1 cellular context compared by ENCODE assay signal in the genomic region with DNA sequence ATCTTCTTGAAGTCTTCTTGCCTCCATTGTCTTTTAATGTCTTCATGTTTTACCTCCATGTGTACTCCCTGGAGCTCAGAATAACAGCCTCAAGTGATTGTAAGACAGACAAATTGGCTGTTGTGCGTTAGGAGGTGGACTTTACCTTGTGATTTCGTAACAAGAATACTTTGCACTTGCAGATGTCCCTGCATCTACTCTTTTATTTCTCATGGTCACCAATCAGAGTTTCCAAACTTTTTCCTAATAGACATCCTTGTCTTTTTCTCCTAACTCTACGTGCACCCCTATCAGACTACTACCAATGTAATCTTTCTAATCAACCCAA.
TF ChIP-seq lines count a peak whose summit lies in the region.

No MANE protein-coding gene starts in this region.

TF ChIP-seq in HepG2, 621 proteins besides CTCF, POLR2A, EP300 and RAD21 (continued from another document and continues in another):
- TF ChIP-seq GATAD2A (CRISPR knock-in tag; IDR thresholded peaks at IDR 0.05): peak; percentile 85
- TF ChIP-seq, protein P1, sequence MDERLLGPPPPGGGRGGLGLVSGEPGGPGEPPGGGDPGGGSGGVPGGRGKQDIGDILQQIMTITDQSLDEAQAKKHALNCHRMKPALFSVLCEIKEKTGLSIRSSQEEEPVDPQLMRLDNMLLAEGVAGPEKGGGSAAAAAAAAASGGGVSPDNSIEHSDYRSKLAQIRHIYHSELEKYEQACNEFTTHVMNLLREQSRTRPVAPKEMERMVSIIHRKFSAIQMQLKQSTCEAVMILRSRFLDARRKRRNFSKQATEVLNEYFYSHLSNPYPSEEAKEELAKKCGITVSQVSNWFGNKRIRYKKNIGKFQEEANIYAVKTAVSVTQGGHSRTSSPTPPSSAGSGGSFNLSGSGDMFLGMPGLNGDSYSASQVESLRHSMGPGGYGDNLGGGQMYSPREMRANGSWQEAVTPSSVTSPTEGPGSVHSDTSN (CRISPR knock-in tag; IDR thresholded peaks at IDR 0.05): no peak
- TF ChIP-seq SOX13 (IDR thresholded peaks at IDR 0.05): no peak
- TF ChIP-seq SOX13 (CRISPR knock-in tag; conservative IDR thresholded peaks at IDR 0.05 in 1 of 2, IDR thresholded peaks at IDR 0.05 in 1 of 2): peak in 1 of 2 experiments; percentile 72; a peak in 2 of 4 replicates
- peak; percentile 87 for TF ChIP-seq HNF4G (IDR thresholded peaks at IDR 0.05; ENCODE audit: borderline replicate concordance, low read depth, low read length)
- peak; percentile 83; the same call in 1 of the 2 replicates for TF ChIP-seq HNF4G (CRISPR knock-in tag; IDR thresholded peaks at IDR 0.05; ENCODE audit: borderline replicate concordance, low read depth)
- TF ChIP-seq, protein P2, sequence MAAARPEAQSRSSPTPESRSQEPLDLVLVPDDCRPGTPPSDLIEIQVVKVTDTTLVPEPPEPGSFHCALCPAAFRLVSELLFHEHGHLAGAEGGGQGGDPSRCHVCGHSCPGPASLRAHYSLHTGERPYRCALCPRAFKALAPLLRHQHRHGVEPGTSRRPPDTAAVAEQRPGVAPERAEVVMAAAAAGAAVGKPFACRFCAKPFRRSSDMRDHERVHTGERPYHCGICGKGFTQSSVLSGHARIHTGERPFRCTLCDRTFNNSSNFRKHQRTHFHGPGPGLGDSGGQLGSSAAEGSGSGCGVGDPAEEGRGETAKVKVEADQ (CRISPR knock-in tag; IDR thresholded peaks at IDR 0.05; ENCODE audit: borderline replicate concordance): 0 out of 2 replicates have a peak, but pooled peaks have one; percentile 25
- peak; percentile 42; the same call in 1 of the 2 replicates for TF ChIP-seq POGZ (CRISPR knock-in tag; IDR thresholded peaks at IDR 0.05)
- TF ChIP-seq NR1H2 (CRISPR knock-in tag; IDR thresholded peaks at IDR 0.05; ENCODE audit: borderline replicate concordance, low read depth): no peak
- peak; percentile 53 for TF ChIP-seq NCOA2 (CRISPR knock-in tag; IDR thresholded peaks at IDR 0.05)
- TF ChIP-seq, protein P3, sequence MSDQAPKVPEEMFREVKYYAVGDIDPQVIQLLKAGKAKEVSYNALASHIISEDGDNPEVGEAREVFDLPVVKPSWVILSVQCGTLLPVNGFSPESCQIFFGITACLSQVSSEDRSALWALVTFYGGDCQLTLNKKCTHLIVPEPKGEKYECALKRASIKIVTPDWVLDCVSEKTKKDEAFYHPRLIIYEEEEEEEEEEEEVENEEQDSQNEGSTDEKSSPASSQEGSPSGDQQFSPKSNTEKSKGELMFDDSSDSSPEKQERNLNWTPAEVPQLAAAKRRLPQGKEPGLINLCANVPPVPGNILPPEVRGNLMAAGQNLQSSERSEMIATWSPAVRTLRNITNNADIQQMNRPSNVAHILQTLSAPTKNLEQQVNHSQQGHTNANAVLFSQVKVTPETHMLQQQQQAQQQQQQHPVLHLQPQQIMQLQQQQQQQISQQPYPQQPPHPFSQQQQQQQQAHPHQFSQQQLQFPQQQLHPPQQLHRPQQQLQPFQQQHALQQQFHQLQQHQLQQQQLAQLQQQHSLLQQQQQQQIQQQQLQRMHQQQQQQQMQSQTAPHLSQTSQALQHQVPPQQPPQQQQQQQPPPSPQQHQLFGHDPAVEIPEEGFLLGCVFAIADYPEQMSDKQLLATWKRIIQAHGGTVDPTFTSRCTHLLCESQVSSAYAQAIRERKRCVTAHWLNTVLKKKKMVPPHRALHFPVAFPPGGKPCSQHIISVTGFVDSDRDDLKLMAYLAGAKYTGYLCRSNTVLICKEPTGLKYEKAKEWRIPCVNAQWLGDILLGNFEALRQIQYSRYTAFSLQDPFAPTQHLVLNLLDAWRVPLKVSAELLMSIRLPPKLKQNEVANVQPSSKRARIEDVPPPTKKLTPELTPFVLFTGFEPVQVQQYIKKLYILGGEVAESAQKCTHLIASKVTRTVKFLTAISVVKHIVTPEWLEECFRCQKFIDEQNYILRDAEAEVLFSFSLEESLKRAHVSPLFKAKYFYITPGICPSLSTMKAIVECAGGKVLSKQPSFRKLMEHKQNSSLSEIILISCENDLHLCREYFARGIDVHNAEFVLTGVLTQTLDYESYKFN (CRISPR knock-in tag; conservative IDR thresholded peaks at IDR 0.05): peak; percentile 62
- no peak for TF ChIP-seq PITX1 (CRISPR knock-in tag; IDR thresholded peaks at IDR 0.05)
- TF ChIP-seq, protein P4, sequence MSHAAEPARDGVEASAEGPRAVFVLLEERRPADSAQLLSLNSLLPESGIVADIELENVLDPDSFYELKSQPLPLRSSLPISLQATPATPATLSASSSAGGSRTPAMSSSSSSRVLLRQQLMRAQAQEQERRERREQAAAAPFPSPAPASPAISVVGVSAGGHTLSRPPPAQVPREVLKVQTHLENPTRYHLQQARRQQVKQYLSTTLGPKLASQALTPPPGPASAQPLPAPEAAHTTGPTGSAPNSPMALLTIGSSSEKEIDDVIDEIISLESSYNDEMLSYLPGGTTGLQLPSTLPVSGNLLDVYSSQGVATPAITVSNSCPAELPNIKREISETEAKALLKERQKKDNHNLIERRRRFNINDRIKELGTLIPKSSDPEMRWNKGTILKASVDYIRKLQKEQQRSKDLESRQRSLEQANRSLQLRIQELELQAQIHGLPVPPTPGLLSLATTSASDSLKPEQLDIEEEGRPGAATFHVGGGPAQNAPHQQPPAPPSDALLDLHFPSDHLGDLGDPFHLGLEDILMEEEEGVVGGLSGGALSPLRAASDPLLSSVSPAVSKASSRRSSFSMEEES (CRISPR knock-in tag; IDR thresholded peaks at IDR 0.05): no peak
- TF ChIP-seq, protein P5, sequence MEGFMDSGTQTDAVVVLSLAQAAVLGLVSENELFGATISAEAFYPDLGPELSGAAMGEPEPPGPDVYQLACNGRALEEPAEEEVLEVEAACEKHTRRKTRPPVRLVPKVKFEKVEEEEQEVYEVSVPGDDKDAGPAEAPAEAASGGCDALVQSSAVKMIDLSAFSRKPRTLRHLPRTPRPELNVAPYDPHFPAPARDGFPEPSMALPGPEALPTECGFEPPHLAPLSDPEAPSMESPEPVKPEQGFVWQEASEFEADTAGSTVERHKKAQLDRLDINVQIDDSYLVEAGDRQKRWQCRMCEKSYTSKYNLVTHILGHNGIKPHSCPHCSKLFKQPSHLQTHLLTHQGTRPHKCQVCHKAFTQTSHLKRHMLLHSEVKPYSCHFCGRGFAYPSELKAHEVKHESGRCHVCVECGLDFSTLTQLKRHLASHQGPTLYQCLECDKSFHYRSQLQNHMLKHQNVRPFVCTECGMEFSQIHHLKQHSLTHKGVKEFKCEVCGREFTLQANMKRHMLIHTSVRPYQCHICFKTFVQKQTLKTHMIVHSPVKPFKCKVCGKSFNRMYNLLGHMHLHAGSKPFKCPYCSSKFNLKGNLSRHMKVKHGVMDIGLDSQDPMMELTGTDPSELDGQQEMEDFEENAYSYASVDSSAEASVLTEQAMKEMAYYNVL (CRISPR knock-in tag; IDR thresholded peaks at IDR 0.05; ENCODE audit: borderline replicate concordance): peak; percentile 65; the same call in 1 of the 2 replicates
- peak; percentile 64; the same call in 1 of the 2 replicates for TF ChIP-seq FOXJ3 (CRISPR knock-in tag; IDR thresholded peaks at IDR 0.05; ENCODE audit: borderline replicate concordance)
- TF ChIP-seq FOXA3 (CRISPR knock-in tag; IDR thresholded peaks at IDR 0.05): peak; percentile 45; the same call in 1 of the 2 replicates
- TF ChIP-seq ZNF839 (CRISPR knock-in tag; IDR thresholded peaks at IDR 0.05; ENCODE audit: borderline replicate concordance): no peak
- TF ChIP-seq HNF4A (CRISPR knock-in tag; IDR thresholded peaks at IDR 0.05): peak; percentile 91
- TF ChIP-seq ZNF317 (CRISPR knock-in tag; IDR thresholded peaks at IDR 0.05): no peak
- TF ChIP-seq, protein P6, sequence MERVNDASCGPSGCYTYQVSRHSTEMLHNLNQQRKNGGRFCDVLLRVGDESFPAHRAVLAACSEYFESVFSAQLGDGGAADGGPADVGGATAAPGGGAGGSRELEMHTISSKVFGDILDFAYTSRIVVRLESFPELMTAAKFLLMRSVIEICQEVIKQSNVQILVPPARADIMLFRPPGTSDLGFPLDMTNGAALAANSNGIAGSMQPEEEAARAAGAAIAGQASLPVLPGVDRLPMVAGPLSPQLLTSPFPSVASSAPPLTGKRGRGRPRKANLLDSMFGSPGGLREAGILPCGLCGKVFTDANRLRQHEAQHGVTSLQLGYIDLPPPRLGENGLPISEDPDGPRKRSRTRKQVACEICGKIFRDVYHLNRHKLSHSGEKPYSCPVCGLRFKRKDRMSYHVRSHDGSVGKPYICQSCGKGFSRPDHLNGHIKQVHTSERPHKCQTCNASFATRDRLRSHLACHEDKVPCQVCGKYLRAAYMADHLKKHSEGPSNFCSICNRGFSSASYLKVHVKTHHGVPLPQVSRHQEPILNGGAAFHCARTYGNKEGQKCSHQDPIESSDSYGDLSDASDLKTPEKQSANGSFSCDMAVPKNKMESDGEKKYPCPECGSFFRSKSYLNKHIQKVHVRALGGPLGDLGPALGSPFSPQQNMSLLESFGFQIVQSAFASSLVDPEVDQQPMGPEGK (CRISPR knock-in tag; IDR thresholded peaks at IDR 0.05): 0 out of 2 replicates have a peak, but pooled peaks have one; percentile 17
- TF ChIP-seq TEAD3 (CRISPR knock-in tag; optimal IDR thresholded peaks at IDR 0.05; ENCODE audit: borderline replicate concordance): peak; percentile 38
- no peak for TF ChIP-seq RBAK (CRISPR knock-in tag; IDR thresholded peaks at IDR 0.05)
- TF ChIP-seq, protein P7, sequence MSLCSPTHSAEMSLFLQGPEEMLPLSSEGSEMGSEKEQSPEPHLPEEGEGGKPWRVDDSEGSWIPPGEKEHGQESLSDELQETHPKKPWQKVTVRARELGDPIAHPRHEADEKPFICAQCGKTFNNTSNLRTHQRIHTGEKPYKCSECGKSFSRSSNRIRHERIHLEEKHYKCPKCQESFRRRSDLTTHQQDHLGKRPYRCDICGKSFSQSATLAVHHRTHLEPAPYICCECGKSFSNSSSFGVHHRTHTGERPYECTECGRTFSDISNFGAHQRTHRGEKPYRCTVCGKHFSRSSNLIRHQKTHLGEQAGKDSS (CRISPR knock-in tag; IDR thresholded peaks at IDR 0.05; ENCODE audit: borderline replicate concordance, low read depth): no peak
- peak; percentile 60; the same call in 1 of the 2 replicates for TF ChIP-seq HMG20A (CRISPR knock-in tag; IDR thresholded peaks at IDR 0.05; ENCODE audit: borderline replicate concordance)
- peak; percentile 75 for TF ChIP-seq CEBPG (CRISPR knock-in tag; IDR thresholded peaks at IDR 0.05)
- TF ChIP-seq, protein P8, sequence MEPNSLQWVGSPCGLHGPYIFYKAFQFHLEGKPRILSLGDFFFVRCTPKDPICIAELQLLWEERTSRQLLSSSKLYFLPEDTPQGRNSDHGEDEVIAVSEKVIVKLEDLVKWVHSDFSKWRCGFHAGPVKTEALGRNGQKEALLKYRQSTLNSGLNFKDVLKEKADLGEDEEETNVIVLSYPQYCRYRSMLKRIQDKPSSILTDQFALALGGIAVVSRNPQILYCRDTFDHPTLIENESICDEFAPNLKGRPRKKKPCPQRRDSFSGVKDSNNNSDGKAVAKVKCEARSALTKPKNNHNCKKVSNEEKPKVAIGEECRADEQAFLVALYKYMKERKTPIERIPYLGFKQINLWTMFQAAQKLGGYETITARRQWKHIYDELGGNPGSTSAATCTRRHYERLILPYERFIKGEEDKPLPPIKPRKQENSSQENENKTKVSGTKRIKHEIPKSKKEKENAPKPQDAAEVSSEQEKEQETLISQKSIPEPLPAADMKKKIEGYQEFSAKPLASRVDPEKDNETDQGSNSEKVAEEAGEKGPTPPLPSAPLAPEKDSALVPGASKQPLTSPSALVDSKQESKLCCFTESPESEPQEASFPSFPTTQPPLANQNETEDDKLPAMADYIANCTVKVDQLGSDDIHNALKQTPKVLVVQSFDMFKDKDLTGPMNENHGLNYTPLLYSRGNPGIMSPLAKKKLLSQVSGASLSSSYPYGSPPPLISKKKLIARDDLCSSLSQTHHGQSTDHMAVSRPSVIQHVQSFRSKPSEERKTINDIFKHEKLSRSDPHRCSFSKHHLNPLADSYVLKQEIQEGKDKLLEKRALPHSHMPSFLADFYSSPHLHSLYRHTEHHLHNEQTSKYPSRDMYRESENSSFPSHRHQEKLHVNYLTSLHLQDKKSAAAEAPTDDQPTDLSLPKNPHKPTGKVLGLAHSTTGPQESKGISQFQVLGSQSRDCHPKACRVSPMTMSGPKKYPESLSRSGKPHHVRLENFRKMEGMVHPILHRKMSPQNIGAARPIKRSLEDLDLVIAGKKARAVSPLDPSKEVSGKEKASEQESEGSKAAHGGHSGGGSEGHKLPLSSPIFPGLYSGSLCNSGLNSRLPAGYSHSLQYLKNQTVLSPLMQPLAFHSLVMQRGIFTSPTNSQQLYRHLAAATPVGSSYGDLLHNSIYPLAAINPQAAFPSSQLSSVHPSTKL (CRISPR knock-in tag; IDR thresholded peaks at IDR 0.05): peak; percentile 82
- TF ChIP-seq MED1 (CRISPR knock-in tag; IDR thresholded peaks at IDR 0.05): 0 out of 2 replicates have a peak, but pooled peaks have one; percentile 44
- TF ChIP-seq HOXA3 (CRISPR knock-in tag; IDR thresholded peaks at IDR 0.05): 0 out of 2 replicates have a peak, but pooled peaks have one; percentile 18
- TF ChIP-seq, protein P9, sequence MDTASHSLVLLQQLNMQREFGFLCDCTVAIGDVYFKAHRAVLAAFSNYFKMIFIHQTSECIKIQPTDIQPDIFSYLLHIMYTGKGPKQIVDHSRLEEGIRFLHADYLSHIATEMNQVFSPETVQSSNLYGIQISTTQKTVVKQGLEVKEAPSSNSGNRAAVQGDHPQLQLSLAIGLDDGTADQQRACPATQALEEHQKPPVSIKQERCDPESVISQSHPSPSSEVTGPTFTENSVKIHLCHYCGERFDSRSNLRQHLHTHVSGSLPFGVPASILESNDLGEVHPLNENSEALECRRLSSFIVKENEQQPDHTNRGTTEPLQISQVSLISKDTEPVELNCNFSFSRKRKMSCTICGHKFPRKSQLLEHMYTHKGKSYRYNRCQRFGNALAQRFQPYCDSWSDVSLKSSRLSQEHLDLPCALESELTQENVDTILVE (CRISPR knock-in tag; IDR thresholded peaks at IDR 0.05): no peak
- TF ChIP-seq, protein P10, sequence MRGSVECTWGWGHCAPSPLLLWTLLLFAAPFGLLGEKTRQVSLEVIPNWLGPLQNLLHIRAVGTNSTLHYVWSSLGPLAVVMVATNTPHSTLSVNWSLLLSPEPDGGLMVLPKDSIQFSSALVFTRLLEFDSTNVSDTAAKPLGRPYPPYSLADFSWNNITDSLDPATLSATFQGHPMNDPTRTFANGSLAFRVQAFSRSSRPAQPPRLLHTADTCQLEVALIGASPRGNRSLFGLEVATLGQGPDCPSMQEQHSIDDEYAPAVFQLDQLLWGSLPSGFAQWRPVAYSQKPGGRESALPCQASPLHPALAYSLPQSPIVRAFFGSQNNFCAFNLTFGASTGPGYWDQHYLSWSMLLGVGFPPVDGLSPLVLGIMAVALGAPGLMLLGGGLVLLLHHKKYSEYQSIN (CRISPR knock-in tag; IDR thresholded peaks at IDR 0.05; ENCODE audit: borderline replicate concordance): no peak
- no peak for TF ChIP-seq SOX6 (IDR thresholded peaks at IDR 0.05)
- TF ChIP-seq SOX6 (CRISPR knock-in tag; IDR thresholded peaks at IDR 0.05): peak; percentile 78
- 0 out of 2 replicates have a peak, but pooled peaks have one; percentile 34 for TF ChIP-seq MIXL1 (CRISPR knock-in tag; IDR thresholded peaks at IDR 0.05)
- TF ChIP-seq, protein P11, sequence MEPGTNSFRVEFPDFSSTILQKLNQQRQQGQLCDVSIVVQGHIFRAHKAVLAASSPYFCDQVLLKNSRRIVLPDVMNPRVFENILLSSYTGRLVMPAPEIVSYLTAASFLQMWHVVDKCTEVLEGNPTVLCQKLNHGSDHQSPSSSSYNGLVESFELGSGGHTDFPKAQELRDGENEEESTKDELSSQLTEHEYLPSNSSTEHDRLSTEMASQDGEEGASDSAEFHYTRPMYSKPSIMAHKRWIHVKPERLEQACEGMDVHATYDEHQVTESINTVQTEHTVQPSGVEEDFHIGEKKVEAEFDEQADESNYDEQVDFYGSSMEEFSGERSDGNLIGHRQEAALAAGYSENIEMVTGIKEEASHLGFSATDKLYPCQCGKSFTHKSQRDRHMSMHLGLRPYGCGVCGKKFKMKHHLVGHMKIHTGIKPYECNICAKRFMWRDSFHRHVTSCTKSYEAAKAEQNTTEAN (CRISPR knock-in tag; conservative IDR thresholded peaks at IDR 0.05): 0 out of 2 replicates have a peak, but pooled peaks have one; percentile 31
- no peak for TF ChIP-seq KLF6 (CRISPR knock-in tag; IDR thresholded peaks at IDR 0.05)
- TF ChIP-seq CEBPB (IDR thresholded peaks at IDR 0.05; ENCODE audit: borderline replicate concordance, low read depth, low read length): peak; percentile 57; the same call in 1 of the 2 replicates
